Comparison of ENCODE assay signal across 7 cellular contexts in genomic region chr19:10411224-10411623, GRCh38. TPM values are rescaled to one million over a fixed set of nuclear protein-coding genes. Genes with fewer than 3 reads are reported as not detected.
DNase-seq lines count a peak whose midpoint lies in the region; ATAC-seq and TF ChIP-seq lines count a peak whose summit lies in the region.
"Not testable (repeated sequence)": the region's sequence is repeated elsewhere in the genome, so short reads cannot be mapped to it uniquely, and the experiment has no call there.

No MANE protein-coding gene starts in this region.

- H3K4me3 ChIP-seq in DND-41 (ENCODE audit: low read depth in 1 of 2, low read length in 2 of 2); spleen: not testable (repeated sequence)

- not testable (repeated sequence) for H3K27me3 Mint-ChIP-seq in T-cell; activated CD4-positive, alpha-beta memory T cell treated with anti-CD3 and anti-CD28 coated beads, Interleukin-2, amount 10 ng/mL, durations not matched to agents 7 days and 5 days; activated naive CD4-positive, alpha-beta T cell treated with anti-CD3 and anti-CD28 coated beads, Interleukin-2, amount 10 ng/mL, durations not matched to agents 7 days and 5 days
- H3K27me3 Mint-ChIP-seq in immature natural killer cell (ENCODE audit: low read depth in 3 of 3) = peaks cover 5 to 17% (median 9%) of the 10 kb centered on the region in 3 donors

- intact Hi-C loops in spleen (cut with DNase I; ENCODE audit: low total_unique reads) = not testable (repeated sequence)

- not testable (repeated sequence) for TF ChIP-seq CTCF in DND-41 (IDR thresholded peaks at IDR 0.05; ENCODE audit: borderline replicate concordance, extremely low read depth, low read length, poor library complexity, severe bottlenecking); spleen (IDR thresholded peaks at IDR 0.05 in 8 of 11, conservative IDR thresholded peaks at IDR 0.05 in 3 of 11)

- CTCF ChIA-PET in T-cell (lab: Charles Lee) = interaction anchor here in 1 of 2 donors (1.1 kb wide), 1 partner anchor 24 kb away, joined by 3 read pairs; no protein-coding TSS in a partner anchor
- CTCF ChIA-PET in activated CD4-positive, alpha-beta memory T cell treated with anti-CD3 and anti-CD28 coated beads, Interleukin-2, amount 10 ng/mL, durations not matched to agents 7 days and 5 days (lab: Charles Lee) = interaction anchor here (0.6 to 22.3 kb wide), 4 partner anchors 2 to 311 kb away, joined by 5 to 707 read pairs (median 358); partner anchors contain the start of genes CDC37, CDKN2D and PDE4A
- CTCF ChIA-PET in activated naive CD4-positive, alpha-beta T cell treated with anti-CD3 and anti-CD28 coated beads, Interleukin-2, amount 10 ng/mL, durations not matched to agents 7 days and 5 days (lab: Charles Lee) = interaction anchor here (1.4 to 4.2 kb wide), 4 partner anchors 10 to 141 kb away, joined by 3 to 21 read pairs (median 8); partner anchors contain the start of genes ICAM1 and PDE4A

- H3K4me2 ChIP-seq in DND-41 (ENCODE audit: insufficient read depth, low read length) = not testable (repeated sequence)

- POLR2A ChIA-PET in T-cell (lab: Charles Lee) = not testable (repeated sequence)
- POLR2A ChIA-PET in activated CD4-positive, alpha-beta memory T cell treated with anti-CD3 and anti-CD28 coated beads, Interleukin-2, amount 10 ng/mL, durations not matched to agents 7 days and 5 days (lab: Charles Lee) = interaction anchor here (1.3 to 27.4 kb wide), 4 partner anchors 1 to 156 kb away, joined by 4 to 780 read pairs (median 398); partner anchors contain the start of genes CDC37, KEAP1, KRI1 and PDE4A

- DNase-seq in DND-41; T-cell; activated CD4-positive, alpha-beta memory T cell treated with anti-CD3 and anti-CD28 coated beads, Interleukin-2, amount 10 ng/mL, durations not matched to agents 7 days and 5 days; activated naive CD4-positive, alpha-beta T cell treated with anti-CD3 and anti-CD28 coated beads, Interleukin-2, amount 10 ng/mL, durations not matched to agents 7 days and 5 days; immature natural killer cell; spleen: not testable (repeated sequence)
- DNase-seq in NAMALWA (ENCODE audit: low spot score) = peak; percentile 44

- not testable (repeated sequence) for ATAC-seq in DND-41 (ENCODE audit: insufficient read depth, low read depth); T-cell (replicated peaks in 1 of 4)

- H3K9me3 Mint-ChIP-seq in T-cell; activated CD4-positive, alpha-beta memory T cell treated with anti-CD3 and anti-CD28 coated beads, Interleukin-2, amount 10 ng/mL, durations not matched to agents 7 days and 5 days; activated naive CD4-positive, alpha-beta T cell treated with anti-CD3 and anti-CD28 coated beads, Interleukin-2, amount 10 ng/mL, durations not matched to agents 7 days and 5 days; immature natural killer cell: not testable (repeated sequence)

- not testable (repeated sequence) for H3K36me3 Mint-ChIP-seq in T-cell, immature natural killer cell
- H3K36me3 Mint-ChIP-seq in activated CD4-positive, alpha-beta memory T cell treated with anti-CD3 and anti-CD28 coated beads, Interleukin-2, amount 10 ng/mL, durations not matched to agents 7 days and 5 days (ENCODE audit: low read depth) = peaks cover 30% of the 10 kb centered on the region
- H3K36me3 Mint-ChIP-seq in activated naive CD4-positive, alpha-beta T cell treated with anti-CD3 and anti-CD28 coated beads, Interleukin-2, amount 10 ng/mL, durations not matched to agents 7 days and 5 days = peaks cover 11% of the 10 kb centered on the region

- H4K20me1 ChIP-seq in DND-41 (ENCODE audit: insufficient read depth, low read length) = not testable (repeated sequence)

- H3K79me2 ChIP-seq in DND-41 (ENCODE audit: insufficient read depth, low read length) = not testable (repeated sequence)

- H3K9me3 ChIP-seq in DND-41 (ENCODE audit: insufficient read depth, low read length, severe bottlenecking); spleen: not testable (repeated sequence)

- H3K4me1 Mint-ChIP-seq in T-cell (peaks cover 50 to 68% (median 61%) of the 10 kb centered on the region in 3 donors), immature natural killer cell (peaks cover 76 to 79% of the 10 kb centered on the region in 2 donors)
- peaks cover 87% of the 10 kb centered on the region for H3K4me1 Mint-ChIP-seq in activated CD4-positive, alpha-beta memory T cell treated with anti-CD3 and anti-CD28 coated beads, Interleukin-2, amount 10 ng/mL, durations not matched to agents 7 days and 5 days
- peaks cover 88% of the 10 kb centered on the region for H3K4me1 Mint-ChIP-seq in activated naive CD4-positive, alpha-beta T cell treated with anti-CD3 and anti-CD28 coated beads, Interleukin-2, amount 10 ng/mL, durations not matched to agents 7 days and 5 days

- not testable (repeated sequence) for H2AFZ ChIP-seq in DND-41 (ENCODE audit: low read depth, low read length)

- H3K9ac ChIP-seq in DND-41 (ENCODE audit: low read depth, low read length) = not testable (repeated sequence)

- H3K27ac Mint-ChIP-seq in T-cell (peak overlapping the region; percentile 74 to 77), immature natural killer cell (peak overlapping the region; percentile 20 to 98 (median 88))
- H3K27ac Mint-ChIP-seq in activated CD4-positive, alpha-beta memory T cell treated with anti-CD3 and anti-CD28 coated beads, Interleukin-2, amount 10 ng/mL, durations not matched to agents 7 days and 5 days = peak overlapping the region; percentile 95
- peak overlapping the region; percentile 91 for H3K27ac Mint-ChIP-seq in activated naive CD4-positive, alpha-beta T cell treated with anti-CD3 and anti-CD28 coated beads, Interleukin-2, amount 10 ng/mL, durations not matched to agents 7 days and 5 days

- H3K27ac ChIP-seq in DND-41 (ENCODE audit: low read length) = peak overlapping the region; percentile 66; the same call in 1 of the 2 replicates
- H3K27ac ChIP-seq in spleen = peak overlapping the region in 5 of 8 donors; percentile 36 to 90 (median 78)

- not testable (repeated sequence) for TF ChIP-seq POLR2A in spleen (IDR thresholded peaks at IDR 0.05)

- not testable (repeated sequence) for H3K27me3 ChIP-seq in DND-41 (ENCODE audit: insufficient read depth, low read length, poor library complexity)
- H3K27me3 ChIP-seq in spleen (replicated peaks in 1 of 7) = peaks cover 0 to 21% (median 5%) of the 10 kb centered on the region in 7 donors

- not testable (repeated sequence) for H3K36me3 ChIP-seq in DND-41 (ENCODE audit: insufficient read depth, low read length); spleen

- 70 to 84% (median 76%) methylated on average over 5 of the region's 5 CpGs for WGBS in spleen, 5 donors

- not testable (repeated sequence) for H3K4me3 Mint-ChIP-seq in T-cell; activated naive CD4-positive, alpha-beta T cell treated with anti-CD3 and anti-CD28 coated beads, Interleukin-2, amount 10 ng/mL, durations not matched to agents 7 days and 5 days
- peak overlapping the region; percentile 33 for H3K4me3 Mint-ChIP-seq in activated CD4-positive, alpha-beta memory T cell treated with anti-CD3 and anti-CD28 coated beads, Interleukin-2, amount 10 ng/mL, durations not matched to agents 7 days and 5 days
- peak overlapping the region in 4 of 5 donors; percentile 17 to 70 (median 53) for H3K4me3 Mint-ChIP-seq in immature natural killer cell

- H3K4me1 ChIP-seq in DND-41 (ENCODE audit: insufficient read depth, low read length) = peaks cover 39% of the 10 kb centered on the region
- peaks cover 24 to 86% (median 71%) of the 10 kb centered on the region in 6 donors for H3K4me1 ChIP-seq in spleen

RNA-seq across cellular contexts. Expression of gene CDC37, which starts 7.9 kb away (rescaled TPM):
- total RNA-seq in T-cell (100 to 1,000 TPM; 163 to 205 (median 190) TPM), spleen (100 to 1,000 TPM; 131 to 186 (median 150) TPM)
- total RNA-seq in activated CD4-positive, alpha-beta memory T cell treated with anti-CD3 and anti-CD28 coated beads, Interleukin-2, amount 10 ng/mL, durations not matched to agents 7 days and 5 days = 100 to 1,000 TPM; 239 to 244 TPM
- polyA plus RNA-seq in immature natural killer cell (100 to 1,000 TPM in 1 of 3 donors, 10 to 100 TPM in 2; 46.5 to 100 (median 62.7) TPM), spleen (100 to 1,000 TPM; 142 to 387 (median 251) TPM)

RNA-seq across cellular contexts. Expression of gene PDE4A, which starts 9.1 kb away (rescaled TPM):
- 10 to 100 TPM in 1 of 5 donors, 1 to 10 TPM in 4; 2.2 to 13.3 (median 6.2) TPM for total RNA-seq in T-cell
- 10 to 100 TPM; 56.2 to 58.1 TPM for total RNA-seq in activated CD4-positive, alpha-beta memory T cell treated with anti-CD3 and anti-CD28 coated beads, Interleukin-2, amount 10 ng/mL, durations not matched to agents 7 days and 5 days
- 10 to 100 TPM; 10.4 to 22.6 (median 11.1) TPM for polyA plus RNA-seq in immature natural killer cell
- 10 to 100 TPM; 12.0 to 17.3 (median 13.3) TPM for total RNA-seq in spleen
- 1 to 10 TPM; 2.1 to 4.4 (median 3.2) TPM for polyA plus RNA-seq in spleen

RNA-seq across cellular contexts. Expression of gene TYK2, which starts 30.9 kb away (rescaled TPM):
- total RNA-seq in T-cell (100 to 1,000 TPM; 277 to 346 (median 323) TPM), spleen (100 to 1,000 TPM; 208 to 299 (median 246) TPM)
- 100 to 1,000 TPM; 226 to 243 TPM for total RNA-seq in activated CD4-positive, alpha-beta memory T cell treated with anti-CD3 and anti-CD28 coated beads, Interleukin-2, amount 10 ng/mL, durations not matched to agents 7 days and 5 days
- polyA plus RNA-seq in immature natural killer cell (100 to 1,000 TPM in 1 of 3 donors, 10 to 100 TPM in 2; 33.6 to 105 (median 40.6) TPM), spleen (100 to 1,000 TPM; 159 to 422 (median 257) TPM)
